8 cellular contexts compared by ENCODE assay signal in the genomic region with DNA sequence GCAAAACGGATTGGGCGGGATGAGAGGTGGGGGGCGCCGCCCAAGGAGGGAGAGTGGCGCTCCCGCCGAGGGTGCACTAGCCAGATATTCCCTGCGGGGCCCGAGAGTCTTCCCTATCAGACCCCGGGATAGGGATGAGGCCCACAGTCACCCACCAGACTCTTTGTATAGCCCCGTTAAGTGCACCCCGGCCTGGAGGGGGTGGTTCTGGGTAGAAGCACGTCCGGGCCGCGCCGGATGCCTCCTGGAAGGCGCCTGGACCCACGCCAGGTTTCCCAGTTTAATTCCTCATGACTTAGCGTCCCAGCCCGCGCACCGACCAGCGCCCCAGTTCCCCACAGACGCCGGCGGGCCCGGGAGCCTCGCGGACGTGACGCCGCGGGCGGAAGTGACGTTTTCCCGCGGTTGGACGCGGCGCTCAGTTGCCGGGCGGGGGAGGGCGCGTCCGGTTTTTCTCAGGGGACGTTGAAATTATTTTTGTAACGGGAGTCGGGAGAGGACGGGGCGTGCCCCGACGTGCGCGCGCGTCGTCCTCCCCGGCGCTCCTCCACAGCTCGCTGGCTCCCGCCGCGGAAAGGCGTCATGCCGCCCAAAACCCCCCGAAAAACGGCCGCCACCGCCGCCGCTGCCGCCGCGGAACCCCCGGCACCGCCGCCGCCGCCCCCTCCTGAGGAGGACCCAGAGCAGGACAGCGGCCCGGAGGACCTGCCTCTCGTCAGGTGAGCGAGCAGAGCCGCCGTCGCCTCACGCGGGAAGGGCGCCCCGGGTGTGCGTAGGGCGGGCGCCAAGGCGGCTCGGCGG.
A peak's percentile ranks its signal among the peaks of the same experiment; 100 is the strongest.
DNase-seq lines count a peak whose midpoint lies in the region; ATAC-seq lines count a peak whose summit lies in the region.

A gene (plus strand): TSS at position 421 of the 801 bp plus-strand sequence. CDS start 162 bp downstream, at position 583.

- peak within 1 kb of the TSS; percentile 95 for H3K27ac Mint-ChIP-seq in central memory CD8-positive, alpha-beta T cell (ENCODE audit: low read depth)

- peaks cover 31% of the 10 kb centered on the region for H3K36me3 Mint-ChIP-seq in central memory CD8-positive, alpha-beta T cell (ENCODE audit: insufficient read depth)

- DNase-seq in AG08395 (ENCODE audit: low spot score) (peak; percentile 93), NCI-H345 treated with DMSO at 0.1 percent for 48 hours (lab: John Stamatoyannopoulos, UW; ENCODE audit: unreplicated experiment) (peak; percentile 36), iris pigment epithelial cell (ENCODE audit: low read depth) (peak; percentile 91)
- peak; percentile 82 to 88 for DNase-seq in central memory CD8-positive, alpha-beta T cell (ENCODE audit: low spot score in 2 of 2)
- peak; percentile 81 to 87 for DNase-seq in stimulated activated CD4-positive, alpha-beta T cell treated with anti-CD3 and anti-CD28 coated beads, Interleukin-12 subunit alpha, Interleukin-12 subunit beta, amount 100 ng/mL, for 24 hours (ENCODE audit: low read depth in 2 of 2)

- H3K27me3 Mint-ChIP-seq in central memory CD8-positive, alpha-beta T cell: no peaks in the 10 kb centered on the region

- H3K4me3 Mint-ChIP-seq in central memory CD8-positive, alpha-beta T cell: peak within 1 kb of the TSS; percentile 95

- ATAC-seq in GM18909 (IDR thresholded peaks at IDR 0.05; ENCODE audit: poor library complexity, unreplicated experiment): peak; percentile 83
- ATAC-seq in HG03159 (IDR thresholded peaks at IDR 0.05; ENCODE audit: unreplicated experiment): peak; percentile 77
- ATAC-seq in activated CD4-positive, CD25-positive, alpha-beta regulatory T cell treated with anti-CD3 and anti-CD28 coated beads, Interleukin-2, amount 50 U/mL, for 24 hours: peak; percentile 80 to 88
- ATAC-seq in central memory CD8-positive, alpha-beta T cell (replicated peaks; ENCODE audit: extremely low read depth, poor library complexity, severe bottlenecking): peak; percentile 85

- H3K9me3 Mint-ChIP-seq in central memory CD8-positive, alpha-beta T cell: no peaks in the 10 kb centered on the region

- H3K4me1 Mint-ChIP-seq in central memory CD8-positive, alpha-beta T cell: peaks cover 33% of the 10 kb centered on the region

Comparison
In these comparisons a context has a peak if more than half of its experiments do, and no peak if none do; other contexts are left out.
1. Peak in every context shown above with its lines: DNase-seq and ATAC-seq.
2. DNase-seq: peak in every context shown above with its lines; median percentile 93 in AG08395; 91 in iris pigment epithelial cell; 85 in central memory CD8-positive, alpha-beta T cell; 84 in stimulated activated CD4-positive, alpha-beta T cell treated with anti-CD3 and anti-CD28 coated beads, Interleukin-12 subunit alpha, Interleukin-12 subunit beta, amount 100 ng/mL, for 24 hours; 36 in NCI-H345 treated with DMSO at 0.1 percent for 48 hours.